ENCODE assay signal across 8 cellular contexts in genomic region chr3:81823882-81824395, GRCh38.
DNase-seq lines count a peak whose midpoint lies in the region; ATAC-seq and TF ChIP-seq lines count a peak whose summit lies in the region.

No MANE protein-coding gene starts in this region.

- no peak overlapping the region for H3K4me3 ChIP-seq in fibroblast of the aortic adventitia (ENCODE audit: low read depth, low read length)

- peak; percentile 93 for ATAC-seq in GM18861 (IDR thresholded peaks at IDR 0.05; ENCODE audit: unreplicated experiment)
- ATAC-seq in HG02763 (IDR thresholded peaks at IDR 0.05; ENCODE audit: unreplicated experiment) = peak; percentile 93

- DNase-seq in NCI-H128 (lab: John Stamatoyannopoulos, UW; ENCODE audit: unreplicated experiment) = peak; percentile 38
- peak; percentile 27 for DNase-seq in fibroblast of the aortic adventitia (ENCODE audit: low read depth)
- no peak for DNase-seq in stimulated activated naive CD4-positive, alpha-beta T cell (lab: John Stamatoyannopoulos, UW)
- no peak for DNase-seq in NCI-H2081 (lab: John Stamatoyannopoulos, UW)
- no peak for DNase-seq in activated CD4-positive, CD25-positive, alpha-beta regulatory T cell treated with anti-CD3 and anti-CD28 coated beads, Interleukin-2, amount 50 U/mL, for 72 hours
- no peak for DNase-seq in islet precursor cell

- no peak for TF ChIP-seq CTCF in fibroblast of the aortic adventitia (IDR thresholded peaks at IDR 0.05; ENCODE audit: insufficient read depth, low read length)

Comparison
In these comparisons a context has a peak if more than half of its experiments do, and no peak if none do; other contexts are left out.
1. DNase-seq: peak in NCI-H128 (single experiment) and fibroblast of the aortic adventitia (single experiment); none in stimulated activated naive CD4-positive, alpha-beta T cell (0 of 6), NCI-H2081 (0 of 2), activated CD4-positive, CD25-positive, alpha-beta regulatory T cell treated with anti-CD3 and anti-CD28 coated beads, Interleukin-2, amount 50 U/mL, for 72 hours (single experiment) and islet precursor cell (single experiment).